In the genomic region with DNA sequence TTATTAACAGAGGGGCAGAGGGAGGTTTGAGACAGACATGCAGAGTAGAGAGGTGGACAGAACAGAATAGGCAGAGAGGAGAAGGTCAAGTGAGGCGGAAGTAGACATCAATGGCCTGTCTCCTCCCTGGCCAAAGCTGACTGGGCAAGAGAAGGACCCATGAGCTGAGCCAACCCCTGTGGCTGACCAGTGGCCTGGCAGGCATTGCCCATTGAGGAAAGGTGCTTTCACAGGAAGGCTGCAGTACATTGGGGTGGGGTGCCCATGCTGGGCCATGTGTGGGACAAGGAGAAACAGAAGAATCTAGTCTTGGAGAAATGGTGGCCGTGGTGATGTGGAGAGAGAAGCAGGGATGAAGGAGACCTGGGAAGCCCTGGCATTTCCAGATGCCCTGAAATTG, we compare ENCODE assay signal across 20 cellular contexts.
"Had no signal": no experiment of that assay in that cellular context is flagged by ENCODE, and none has a peak within 500 bp of the region (broad histone marks: within the 10 kb centered on the region; RNA-seq: fewer than 3 reads in every experiment).

No MANE protein-coding gene starts in this region.

- H3K27ac Mint-ChIP-seq: activated CD8-positive, alpha-beta T cell treated with anti-CD3 and anti-CD28 coated beads for 36 hours; activated naive CD8-positive, alpha-beta T cell treated with anti-CD3 and anti-CD28 coated beads, Interleukin-2, amount 10 ng/mL, durations not matched to agents 7 days and 5 days; dendritic cell treated with granulocyte-macrophage colony-stimulating factor and Interleukin-4, amounts not matched to agents 40 ng/mL and 50 ng/mL, for 4 days had no signal

- DNase-seq: activated CD8-positive, alpha-beta T cell treated with anti-CD3 and anti-CD28 coated beads for 36 hours; activated naive CD8-positive, alpha-beta T cell treated with anti-CD3 and anti-CD28 coated beads, Interleukin-2, amount 10 ng/mL, durations not matched to agents 7 days and 5 days; activated T-cell treated with anti-CD3 and anti-CD28 coated beads for 4 hours; erythroblast; right cardiac atrium; Right ventricle myocardium superior; stimulated activated CD4-positive, alpha-beta T cell treated with anti-CD3 and anti-CD28 coated beads, Interleukin-15, amount 100 ng/mL, for 24 hours; stimulated activated CD4-positive, alpha-beta T cell treated with anti-CD3 and anti-CD28 coated beads, Interleukin-4, amount 100 ng/mL, for 1 hour; T-helper 1 cell had no signal

- H3K36me3 ChIP-seq: gastroesophageal sphincter, heart right ventricle, suprapubic skin, upper lobe of left lung had no signal

- ATAC-seq: activated CD8-positive, alpha-beta T cell treated with anti-CD3 and anti-CD28 coated beads for 36 hours; gastroesophageal sphincter; heart right ventricle; naive thymus-derived CD4-positive, alpha-beta T cell; right cardiac atrium; SK-N-SH treated with all-trans-retinoic acid at 6 μM for 48 hours; stimulated activated naive CD8-positive, alpha-beta T cell treated with anti-CD3 and anti-CD28 coated beads, Interleukin-15, Interleukin-2, amounts not matched to agents 100 U/mL and 50 U/mL, for 24 hours had no signal

- H3K27me3 ChIP-seq: heart right ventricle, suprapubic skin, upper lobe of left lung had no signal

- H3K27ac ChIP-seq: gastroesophageal sphincter, heart right ventricle, skin epidermis, suprapubic skin, upper lobe of left lung had no signal

- H3K36me3 Mint-ChIP-seq: brain had no signal

- H3K4me1 Mint-ChIP-seq: activated naive CD8-positive, alpha-beta T cell treated with anti-CD3 and anti-CD28 coated beads, Interleukin-2, amount 10 ng/mL, durations not matched to agents 7 days and 5 days; brain; central memory CD8-positive, alpha-beta T cell had no signal

- H3K9me3 ChIP-seq: gastroesophageal sphincter, suprapubic skin had no signal

- H3K9me3 Mint-ChIP-seq: activated CD8-positive, alpha-beta T cell treated with anti-CD3 and anti-CD28 coated beads for 36 hours; central memory CD8-positive, alpha-beta T cell had no signal

- H3K4me1 ChIP-seq: gastroesophageal sphincter had no signal

- H3K4me3 Mint-ChIP-seq: activated CD8-positive, alpha-beta T cell treated with anti-CD3 and anti-CD28 coated beads for 36 hours; activated naive CD8-positive, alpha-beta T cell treated with anti-CD3 and anti-CD28 coated beads, Interleukin-2, amount 10 ng/mL, durations not matched to agents 7 days and 5 days; central memory CD8-positive, alpha-beta T cell; dendritic cell treated with granulocyte-macrophage colony-stimulating factor and Interleukin-4, amounts not matched to agents 40 ng/mL and 50 ng/mL, for 4 days; naive thymus-derived CD4-positive, alpha-beta T cell had no signal

- H3K27me3 Mint-ChIP-seq: activated CD8-positive, alpha-beta T cell treated with anti-CD3 and anti-CD28 coated beads for 36 hours had no signal

- H3K4me3 ChIP-seq: gastroesophageal sphincter, heart right ventricle, skin epidermis, suprapubic skin, upper lobe of left lung had no signal
